ENCODE assay signal across 34 cellular contexts in the genomic region with DNA sequence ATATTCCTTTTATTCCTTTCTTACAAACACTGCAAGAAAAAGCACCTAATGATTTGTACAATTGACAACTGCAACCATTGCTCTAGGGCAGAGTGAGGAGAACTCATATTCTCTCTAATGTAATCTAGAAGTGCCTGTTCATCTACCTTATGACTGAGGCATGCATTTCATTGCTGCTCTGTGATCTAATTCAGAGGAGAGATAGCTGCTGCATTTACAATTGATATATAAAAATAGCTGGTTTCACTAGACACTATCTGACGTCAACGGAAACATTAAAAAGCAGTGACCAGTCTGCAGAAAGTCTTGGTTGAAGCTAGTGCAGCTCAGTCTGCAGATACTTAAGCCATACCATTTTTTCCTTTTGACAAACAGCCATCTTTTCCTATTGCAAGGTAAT.
"Had no signal": no experiment of that assay in that cellular context is flagged by ENCODE, and none has a peak within 500 bp of the region (broad histone marks: within the 10 kb centered on the region; RNA-seq: fewer than 3 reads in every experiment).

No MANE protein-coding gene starts in this region.

- H3K36me3 ChIP-seq: brain microvascular endothelial cell, SJCRH30 had no signal

- FAIRE-seq: RCC 7860 had no signal

- DNase-seq: activated B cell treated with CpG ODN at 0.5 μM for 24 hours; activated CD4-positive, alpha-beta memory T cell treated with anti-CD3 and anti-CD28 coated beads, Interleukin-2, amount 10 ng/mL, durations not matched to agents 7 days and 5 days; activated CD4-positive, alpha-beta T cell treated with anti-CD3 and anti-CD28 coated beads for 4 hours; activated CD4-positive, CD25-positive, alpha-beta regulatory T cell treated with anti-CD3 and anti-CD28 coated beads, Interleukin-2, amount 50 U/mL, for 72 hours; activated CD8-positive, alpha-beta memory T cell treated with anti-CD3 and anti-CD28 coated beads for 24 hours; activated CD8-positive, alpha-beta memory T cell treated with anti-CD3 and anti-CD28 coated beads, Interleukin-2, amount 10 ng/mL, durations not matched to agents 7 days and 5 days; activated CD8-positive, alpha-beta memory T cell treated with anti-CD3 and anti-CD28 coated beads, Interleukin-2, amount 50 U/mL, for 48 hours; activated effector memory CD4-positive, alpha-beta T cell treated with anti-CD3 and anti-CD28 coated beads, Interleukin-2, amount 50 U/mL, for 16 hours; activated naive CD4-positive, alpha-beta T cell; activated naive CD4-positive, alpha-beta T cell treated with anti-CD3 and anti-CD28 coated beads, Interleukin-2, amount 50 U/mL, for 16 hours; activated naive CD8-positive, alpha-beta T cell treated with anti-CD3 and anti-CD28 coated beads for 36 hours; activated T-cell treated with anti-CD3 and anti-CD28 coated beads, Interleukin-2, amount 50 U/mL, for 72 hours; amniotic stem cell; aorta; brain microvascular endothelial cell; Karpas-422; KBM-7; NCI-H1105; NCI-H1417 treated with DMSO at 0.1 percent for 48 hours; NCI-H187 treated with DMSO at 0.1 percent for 48 hours; NCI-H2081; NCI-H345; NCI-H524 treated with DMSO at 0.1 percent for 48 hours; PC-9; SHP77; SJCRH30; SW 1271; T-helper 1 cell; T-helper 2 cell; T-helper 9 cell had no signal

- H2AFZ ChIP-seq: PC-9 had no signal

- H3K4me2 ChIP-seq: PC-9 had no signal

- H3K4me1 ChIP-seq: SJCRH30 had no signal

- H3K9me3 ChIP-seq: SJCRH30 had no signal

- H3K27ac ChIP-seq: brain microvascular endothelial cell, PC-9, RWPE1, SJCRH30, VCaP had no signal

- H3K27me3 ChIP-seq: brain microvascular endothelial cell, SJCRH30 had no signal

- ATAC-seq: activated CD8-positive, alpha-beta memory T cell treated with anti-CD3 and anti-CD28 coated beads, Interleukin-2, amount 10 ng/mL, durations not matched to agents 7 days and 5 days; activated T-cell treated with anti-CD3 and anti-CD28 coated beads, Interleukin-2, amount 50 U/mL, for 72 hours; activated T-helper 17 cell treated with anti-CD3 and anti-CD28 coated beads, Interleukin-2, amount 50 U/mL, for 72 hours had no signal

- H3K4me3 ChIP-seq: PC-9, SJCRH30 had no signal
